Comparison of ENCODE assay signal across 22 cellular contexts in the genomic region with DNA sequence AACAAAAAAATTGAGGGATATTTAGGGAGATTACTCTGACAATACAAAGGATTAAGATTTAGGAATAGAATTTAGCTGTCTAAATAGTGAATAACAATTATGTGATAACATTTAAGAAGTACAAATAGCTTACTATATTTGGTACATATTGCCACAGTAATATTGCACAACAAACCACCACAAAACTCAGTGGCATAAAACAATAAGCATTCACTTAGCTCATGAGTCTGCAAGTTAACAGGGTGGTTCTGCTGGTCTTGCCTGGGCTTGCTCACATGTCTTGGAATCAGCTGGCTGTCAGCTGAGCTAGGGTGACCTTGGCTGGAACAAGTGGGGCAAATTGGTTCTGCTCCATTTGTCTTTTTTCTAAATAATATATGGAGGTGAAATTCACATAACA.
DNase-seq lines count a peak whose midpoint lies in the region; ATAC-seq and TF ChIP-seq lines count a peak whose summit lies in the region.
"Had no signal": no experiment of that assay in that cellular context is flagged by ENCODE, and none has a peak within 500 bp of the region (broad histone marks: within the 10 kb centered on the region; RNA-seq: fewer than 3 reads in every experiment).

No MANE protein-coding gene starts in this region.

- no peak for TF ChIP-seq CTCF in mammary epithelial cell (conservative IDR thresholded peaks at IDR 0.05 in 1 of 2, IDR thresholded peaks at IDR 0.05 in 1 of 2; ENCODE audit: extremely low read depth in 1 of 2, insufficient read depth in 1 of 2, low read depth in 1 of 2, low read length in 2 of 2)

- H3K4me1 ChIP-seq in mammary epithelial cell (ENCODE audit: insufficient read depth, low read length): peaks cover 12% of the 10 kb centered on the region
- H3K4me1 ChIP-seq: body of pancreas, sigmoid colon had no signal

- no peaks in the 10 kb centered on the region for H3K36me3 ChIP-seq in mammary epithelial cell (ENCODE audit: insufficient read depth, low read length)
- H3K36me3 ChIP-seq: sigmoid colon had no signal

- no peaks in the 10 kb centered on the region for H3K79me2 ChIP-seq in mammary epithelial cell (ENCODE audit: insufficient read depth, low read length)

- no peaks in the 10 kb centered on the region for H3K27me3 ChIP-seq in mammary epithelial cell (ENCODE audit: insufficient read depth, low read length)
- H3K27me3 ChIP-seq: body of pancreas, sigmoid colon had no signal

- ATAC-seq in Right ventricle myocardium superior (ENCODE audit: poor library complexity): no peak
- no peak for ATAC-seq in GM21390 (IDR thresholded peaks at IDR 0.05; ENCODE audit: unreplicated experiment)
- ATAC-seq in sciatic nerve: no peak
- no peak for ATAC-seq in HG02571 (IDR thresholded peaks at IDR 0.05; ENCODE audit: unreplicated experiment)
- ATAC-seq: body of pancreas; naive thymus-derived CD4-positive, alpha-beta T cell; Right ventricle myocardium inferior; stimulated activated naive CD8-positive, alpha-beta T cell treated with anti-CD3 and anti-CD28 coated beads, Interleukin-15, amount 100 ng/mL, for 72 hours had no signal

- H3K4me3 ChIP-seq in mammary epithelial cell (replicated peaks in 1 of 3; ENCODE audit: insufficient read depth in 1 of 3, low read depth in 2 of 3, low read length in 3 of 3): no peak overlapping the region
- H3K4me3 ChIP-seq: body of pancreas, lung, sigmoid colon had no signal

- no peaks in the 10 kb centered on the region for H3K9me3 ChIP-seq in mammary epithelial cell (replicated peaks; ENCODE audit: insufficient read depth, low read length)
- H3K9me3 ChIP-seq: body of pancreas, sigmoid colon had no signal

- H3K27ac ChIP-seq in mammary epithelial cell (ENCODE audit: insufficient read depth, low read depth, low read length): no peak overlapping the region
- H3K27ac ChIP-seq: body of pancreas, sigmoid colon had no signal

- CTCF ChIA-PET in mammary epithelial cell (lab: Charles Lee; ENCODE audit: low non-redundant PET): no interaction called here

- dilution Hi-C loops in mammary epithelial cell (cut with HindIII; ENCODE audit: low sequenced_read_pairs): no loop called here

- intact Hi-C loops in mammary epithelial cell (cut with micrococcal nuclease): no loop called here
- intact Hi-C loops in Right ventricle myocardium superior (cut with DNase I): no loop called here
- intact Hi-C loops in sciatic nerve (cut with DNase I): no loop called here

- no peak overlapping the region for H3K9ac ChIP-seq in mammary epithelial cell (ENCODE audit: insufficient read depth, low read length)

- no peak overlapping the region for H2AFZ ChIP-seq in mammary epithelial cell (ENCODE audit: low read depth, low read length)

- BruUV-seq in mammary epithelial cell (replicated peaks; lab: Mats Ljungman, UMichigan): no TSS peak

- DNase-seq in GM04503 (ENCODE audit: low read depth) (peak; percentile 27), NCI-H69 (lab: John Stamatoyannopoulos, UW) (peak; percentile 28), mammary epithelial cell (peak; percentile 81), iris pigment epithelial cell (ENCODE audit: low read depth) (peak; percentile 35), Right ventricle myocardium superior (no peak), sciatic nerve (ENCODE audit: low spot score) (no peak)
- DNase-seq: activated CD4-positive, alpha-beta memory T cell treated with anti-CD3 and anti-CD28 coated beads for 36 hours; activated naive CD4-positive, alpha-beta T cell treated with anti-CD3 and anti-CD28 coated beads for 36 hours; body of pancreas; CD8-positive, alpha-beta memory T cell; dermis blood vessel endothelial cell; DND-41; naive thymus-derived CD4-positive, alpha-beta T cell; NCI-H1694; NCI-H446 treated with DMSO at 0.1 percent for 48 hours; sigmoid colon; stimulated activated CD4-positive, alpha-beta T cell treated with anti-CD3 and anti-CD28 coated beads, Interleukin-2, amount 100 ng/mL, for 24 hours; stimulated activated naive CD8-positive, alpha-beta T cell treated with anti-CD3 and anti-CD28 coated beads, Interleukin-15, amount 100 ng/mL, for 72 hours had no signal

- H3K4me2 ChIP-seq in mammary epithelial cell (ENCODE audit: insufficient read depth, low read depth, low read length): no peak overlapping the region

- H4K20me1 ChIP-seq in mammary epithelial cell (ENCODE audit: insufficient read depth, low read length): no peaks in the 10 kb centered on the region

- in situ Hi-C loops in mammary epithelial cell (cut with MboI; ENCODE audit: low sequenced_read_pairs in 2 of 2): no loop called here

Comparison
In these comparisons a context has a peak if more than half of its experiments do, and no peak if none do; other contexts are left out.
1. DNase-seq: peak in GM04503 (single experiment), NCI-H69 (single experiment), mammary epithelial cell (single experiment) and iris pigment epithelial cell (single experiment); none in Right ventricle myocardium superior (single experiment) and sciatic nerve (single experiment).